25 cellular contexts compared by ENCODE assay signal in the genomic region with DNA sequence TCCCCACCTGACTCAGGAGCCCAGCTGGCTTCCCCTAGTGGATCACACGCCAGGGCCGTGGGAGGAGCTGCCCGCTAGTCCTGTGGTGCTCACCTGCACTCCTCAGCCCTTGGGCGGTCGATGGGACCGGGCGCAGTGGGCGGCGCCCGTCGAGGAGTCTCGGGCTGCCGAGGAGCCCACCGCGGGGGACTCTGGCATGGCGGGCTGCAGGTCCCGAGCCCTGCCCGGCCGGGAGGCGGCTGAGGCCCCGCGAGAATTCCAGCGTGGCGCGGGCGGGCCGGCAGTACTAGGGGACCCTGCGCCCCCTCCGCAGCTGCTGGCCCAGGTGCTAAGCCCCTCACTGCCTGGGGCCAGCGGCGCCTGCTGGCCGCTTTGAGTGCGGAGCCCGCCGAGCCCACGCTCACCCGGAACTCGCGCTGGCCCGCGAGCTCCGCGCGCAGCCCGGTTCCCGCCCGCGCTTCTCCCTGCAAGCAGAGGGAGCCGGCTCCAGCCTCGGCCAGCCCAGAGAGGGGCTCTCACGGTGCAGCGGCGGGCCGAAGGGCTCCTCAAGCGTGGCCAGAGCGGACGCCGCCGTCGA.
DNase-seq lines count a peak whose midpoint lies in the region; ATAC-seq, FAIRE-seq and TF ChIP-seq lines count a peak whose summit lies in the region.
"Had no signal": no experiment of that assay in that cellular context is flagged by ENCODE, and none has a peak within 500 bp of the region (broad histone marks: within the 10 kb centered on the region; RNA-seq: fewer than 3 reads in every experiment).

No MANE protein-coding gene starts in this region.

- peaks cover 15% of the 10 kb centered on the region for H3K36me3 Mint-ChIP-seq in glutamatergic neuron (ENCODE audit: unreplicated experiment)
- peaks cover 4% of the 10 kb centered on the region for H3K36me3 Mint-ChIP-seq in progenitor cell of endocrine pancreas (ENCODE audit: insufficient read depth)

- H3K9ac ChIP-seq in GM23248: no peak overlapping the region

- H3K4me3 ChIP-seq in H7 (ENCODE audit: insufficient read depth, low read depth, low read length) (peak overlapping the region; percentile 27), GM23248 (no peak overlapping the region)
- H3K4me3 ChIP-seq: body of pancreas, colonic mucosa, left lung, skin epidermis had no signal

- H3K9me3 Mint-ChIP-seq in glutamatergic neuron (ENCODE audit: unreplicated experiment) (peaks cover 11% of the 10 kb centered on the region), progenitor cell of endocrine pancreas (ENCODE audit: low read depth) (peaks cover 10% of the 10 kb centered on the region)
- H3K9me3 Mint-ChIP-seq: activated CD4-positive, alpha-beta memory T cell treated with anti-CD3 and anti-CD28 coated beads, Interleukin-2, amount 10 ng/mL, durations not matched to agents 7 days and 5 days; CD8-positive, alpha-beta T cell had no signal

- H3K27me3 ChIP-seq in H7 (ENCODE audit: control insufficient read depth, insufficient read depth, low read length): no peaks in the 10 kb centered on the region; the same call in 1 of the 2 replicates
- H3K27me3 ChIP-seq in GM23248 (replicated peaks; ENCODE audit: insufficient read depth): no peaks in the 10 kb centered on the region
- H3K27me3 ChIP-seq: body of pancreas, colonic mucosa had no signal

- H3F3A ChIP-seq in GM23248 (ENCODE audit: insufficient read depth): no peaks in the 10 kb centered on the region

- H3K27ac Mint-ChIP-seq in glutamatergic neuron (ENCODE audit: unreplicated experiment) (no peak overlapping the region), progenitor cell of endocrine pancreas (no peak overlapping the region)
- H3K27ac Mint-ChIP-seq: activated B cell treated with CpG ODN at 0.5 μM for 24 hours; activated CD4-positive, alpha-beta memory T cell treated with anti-CD3 and anti-CD28 coated beads, Interleukin-2, amount 10 ng/mL, durations not matched to agents 7 days and 5 days; CD8-positive, alpha-beta T cell; nephron had no signal

- H3K4me1 Mint-ChIP-seq in glutamatergic neuron (ENCODE audit: low read depth, unreplicated experiment) (peaks cover 6% of the 10 kb centered on the region), progenitor cell of endocrine pancreas (ENCODE audit: low read depth) (peaks cover 10% of the 10 kb centered on the region)
- H3K4me1 Mint-ChIP-seq: activated B cell treated with CpG ODN at 0.5 μM for 24 hours; activated CD4-positive, alpha-beta memory T cell treated with anti-CD3 and anti-CD28 coated beads, Interleukin-2, amount 10 ng/mL, durations not matched to agents 7 days and 5 days; nephron had no signal

- H3K4me3 Mint-ChIP-seq in glutamatergic neuron (ENCODE audit: unreplicated experiment): no peak overlapping the region
- H3K4me3 Mint-ChIP-seq in progenitor cell of endocrine pancreas (ENCODE audit: low read depth): no peak overlapping the region
- H3K4me3 Mint-ChIP-seq: activated B cell treated with CpG ODN at 0.5 μM for 24 hours; activated CD4-positive, alpha-beta memory T cell treated with anti-CD3 and anti-CD28 coated beads, Interleukin-2, amount 10 ng/mL, durations not matched to agents 7 days and 5 days; CD8-positive, alpha-beta T cell; nephron had no signal

- H3K36me3 ChIP-seq in H7 (replicated peaks; ENCODE audit: control insufficient read depth, insufficient read depth, low read length) (no peaks in the 10 kb centered on the region), GM23248 (ENCODE audit: low read depth) (no peaks in the 10 kb centered on the region)
- H3K36me3 ChIP-seq: colonic mucosa, left lung had no signal

- H4K20me1 ChIP-seq in GM23248 (ENCODE audit: insufficient read depth): no peaks in the 10 kb centered on the region

- FAIRE-seq in GM12892 (lab: Jason Lieb, UNC): no peak

- TF ChIP-seq CTCF in glutamatergic neuron (IDR thresholded peaks at IDR 0.05; ENCODE audit: partially characterized antibody, unreplicated experiment): no peak
- no peak for TF ChIP-seq CTCF in progenitor cell of endocrine pancreas (IDR thresholded peaks at IDR 0.05; ENCODE audit: unreplicated experiment)

- no peaks in the 10 kb centered on the region for H3K79me2 ChIP-seq in GM23248 (ENCODE audit: insufficient read depth)

- ATAC-seq in HG03565 (IDR thresholded peaks at IDR 0.05; ENCODE audit: unreplicated experiment) (no peak), HG03039 (IDR thresholded peaks at IDR 0.05; ENCODE audit: unreplicated experiment) (no peak)
- ATAC-seq: body of pancreas; CD8-positive, alpha-beta T cell; left lung had no signal

- H3K9me3 ChIP-seq in GM23248 (ENCODE audit: low read depth): no peaks in the 10 kb centered on the region
- H3K9me3 ChIP-seq: body of pancreas, colonic mucosa had no signal

- DNase-seq in H7: peak; percentile 75
- DNase-seq in NCI-H2227 treated with DMSO at 0.1 percent for 48 hours (lab: John Stamatoyannopoulos, UW): peak; percentile 17
- DNase-seq in glutamatergic neuron: peak; percentile 33
- DNase-seq in progenitor cell of endocrine pancreas (ENCODE audit: low spot score, unreplicated experiment): peak; percentile 11
- DNase-seq in GM12892 (ENCODE audit: insufficient read length): no peak
- DNase-seq in GM23248: no peak
- DNase-seq: activated B cell treated with CpG ODN at 0.5 μM for 24 hours; activated CD4-positive, alpha-beta memory T cell treated with anti-CD3 and anti-CD28 coated beads, Interleukin-2, amount 10 ng/mL, durations not matched to agents 7 days and 5 days; activated gamma-delta T cell; activated T-cell treated with anti-CD3 and anti-CD28 coated beads for 4 hours; body of pancreas; CD8-positive, alpha-beta T cell; colonic mucosa; GDM1; HCEC 1CT; NCI-H187 treated with DMSO at 0.1 percent for 48 hours; RPMI8226; stimulated activated CD4-positive, alpha-beta T cell treated with anti-CD3 and anti-CD28 coated beads, Interleukin-2, amount 100 ng/mL, for 48 hours; stimulated activated naive CD4-positive, alpha-beta T cell; T-helper 9 cell had no signal

- no peak overlapping the region for H2AFZ ChIP-seq in GM23248

- no peak for TF ChIP-seq POLR2A in GM12892 (IDR thresholded peaks at IDR 0.05; ENCODE audit: low read depth, low read length)

- H3K27ac ChIP-seq in GM23248: no peak overlapping the region
- H3K27ac ChIP-seq: body of pancreas, colonic mucosa, left lung, skin epidermis had no signal

- no peaks in the 10 kb centered on the region for H3K4me1 ChIP-seq in GM23248 (ENCODE audit: insufficient read depth)
- H3K4me1 ChIP-seq: colonic mucosa, left lung had no signal

- in situ Hi-C loops in GM23248 (cut with MboI): no loop called here

- H3K27me3 Mint-ChIP-seq in glutamatergic neuron (ENCODE audit: unreplicated experiment) (no peaks in the 10 kb centered on the region), progenitor cell of endocrine pancreas (no peaks in the 10 kb centered on the region)
- H3K27me3 Mint-ChIP-seq: activated CD4-positive, alpha-beta memory T cell treated with anti-CD3 and anti-CD28 coated beads, Interleukin-2, amount 10 ng/mL, durations not matched to agents 7 days and 5 days had no signal

- 86 to 91% methylated on average over 30 to 59 of the region's 60 CpGs for WGBS in GM23248 (ENCODE audit: low coverage in 1 of 2, low lambda C conversion rate in 2 of 2, missing lambda C conversion rate in 2 of 2), 2 experiments

- no peak overlapping the region for H3K4me2 ChIP-seq in GM23248 (ENCODE audit: unreplicated experiment)

- no peaks in the 10 kb centered on the region for H3K9me2 ChIP-seq in GM23248 (ENCODE audit: insufficient read depth)

Comparison
In these comparisons a context has a peak if more than half of its experiments do, and no peak if none do; other contexts are left out.
1. DNase-seq: peak in H7 (single experiment), NCI-H2227 treated with DMSO at 0.1 percent for 48 hours (single experiment), glutamatergic neuron (single experiment) and progenitor cell of endocrine pancreas (single experiment); none in GM12892 (single experiment) and GM23248 (single experiment).